Comparison of ENCODE assay signal across 23 cellular contexts in the genomic region with DNA sequence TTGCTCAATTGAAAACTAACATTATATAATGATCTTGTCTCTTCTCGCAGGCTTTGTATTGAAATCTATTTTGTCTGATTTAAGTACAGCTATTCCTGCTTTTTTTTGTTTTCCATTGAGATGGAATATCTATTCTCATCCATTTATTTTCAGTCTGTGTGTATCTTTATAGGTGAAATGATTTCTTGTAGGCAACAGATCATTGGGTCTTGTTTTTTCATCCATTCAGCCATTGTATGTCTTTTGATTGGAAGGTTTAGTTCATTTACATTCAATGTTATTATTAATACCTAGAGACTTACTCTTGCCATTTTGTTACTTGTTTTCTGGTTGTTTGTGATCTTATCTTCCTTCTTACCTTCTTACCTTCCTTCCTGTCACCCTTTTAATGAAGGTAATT.
"Had no signal": no experiment of that assay in that cellular context is flagged by ENCODE, and none has a peak within 500 bp of the region (broad histone marks: within the 10 kb centered on the region; RNA-seq: fewer than 3 reads in every experiment).

No MANE protein-coding gene starts in this region.

- H3K4me3 Mint-ChIP-seq: naive thymus-derived CD4-positive, alpha-beta T cell; naive thymus-derived CD8-positive, alpha-beta T cell; natural killer cell; natural killer cell treated with Interleukin-12 subunit alpha and Interleukin-12 subunit beta and Interleukin-15 and Interleukin-18, amount 100 ng/mL, for 72 hours; nephron; nephron progenitor cell; neural crest cell; neural progenitor cell had no signal

- H3K4me1 Mint-ChIP-seq: naive thymus-derived CD4-positive, alpha-beta T cell; naive thymus-derived CD8-positive, alpha-beta T cell; natural killer cell; nephron; nephron progenitor cell; neural crest cell; neural progenitor cell had no signal

- H3K27ac Mint-ChIP-seq: naive thymus-derived CD4-positive, alpha-beta T cell; naive thymus-derived CD8-positive, alpha-beta T cell; natural killer cell; natural killer cell treated with Interleukin-12 subunit alpha and Interleukin-12 subunit beta and Interleukin-15 and Interleukin-18, amount 100 ng/mL, for 72 hours; nephron; nephron progenitor cell; neural progenitor cell; progenitor cell of endocrine pancreas had no signal

- H3K9me3 ChIP-seq: neutrophil, pancreas, prostate gland, psoas muscle, right atrium auricular region, right lobe of liver, sigmoid colon had no signal

- H3K4me3 ChIP-seq: neural progenitor cell, ovary, pancreas, prostate gland, psoas muscle, right atrium auricular region, right lobe of liver, sigmoid colon, skin epidermis, smooth muscle cell, spleen had no signal

- H3K4me1 ChIP-seq: neural progenitor cell, pancreas, parathyroid adenoma, prostate gland, psoas muscle, right atrium auricular region, right lobe of liver, sigmoid colon, spleen had no signal

- H3K27me3 Mint-ChIP-seq: naive thymus-derived CD4-positive, alpha-beta T cell; natural killer cell treated with Interleukin-12 subunit alpha and Interleukin-12 subunit beta and Interleukin-15 and Interleukin-18, amount 100 ng/mL, for 72 hours; progenitor cell of endocrine pancreas had no signal

- ATAC-seq: naive thymus-derived CD4-positive, alpha-beta T cell; naive thymus-derived CD8-positive, alpha-beta T cell; natural killer cell; natural killer cell treated with Interleukin-12 subunit alpha and Interleukin-12 subunit beta and Interleukin-15 and Interleukin-18, amount 100 ng/mL, for 72 hours; pancreas; psoas muscle; right cardiac atrium; right lobe of liver; sciatic nerve had no signal

- H3K36me3 Mint-ChIP-seq: neural progenitor cell had no signal

- H3K36me3 ChIP-seq: neural progenitor cell, neutrophil, ovary, pancreas, prostate gland, right atrium auricular region, right lobe of liver, sigmoid colon, spleen had no signal

- H3K9me3 Mint-ChIP-seq: neural progenitor cell had no signal

- H3K27ac ChIP-seq: neural progenitor cell, neutrophil, ovary, pancreas, parathyroid adenoma, prostate gland, psoas muscle, right atrium auricular region, right lobe of liver, sigmoid colon, skin epidermis, spleen had no signal
